8 cellular contexts compared by ENCODE assay signal in the genomic region with DNA sequence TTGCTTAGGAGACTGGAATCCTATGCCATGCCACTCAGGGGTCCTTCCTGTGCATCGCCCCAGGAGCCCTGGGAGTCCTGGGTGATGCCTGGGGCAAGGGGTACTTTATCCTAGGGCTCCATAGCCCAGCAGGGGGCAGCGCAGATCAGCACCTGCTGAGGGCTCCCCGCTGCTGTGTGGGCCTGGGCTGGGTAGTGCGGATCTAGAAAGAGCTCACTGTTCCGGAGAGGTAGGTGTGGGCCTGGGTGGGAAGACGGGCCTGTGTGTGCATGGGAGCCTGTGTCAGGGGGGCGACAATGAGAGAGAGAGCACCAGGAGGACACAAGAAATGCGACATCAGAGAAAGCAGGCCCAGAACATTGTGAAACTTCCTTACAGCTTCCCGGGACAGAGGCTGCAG. TPM values are rescaled to one million over a fixed set of nuclear protein-coding genes. Genes with fewer than 3 reads are reported as not detected.
DNase-seq lines count a peak whose midpoint lies in the region; ATAC-seq and TF ChIP-seq lines count a peak whose summit lies in the region.

No MANE protein-coding gene starts in this region.

- H3K9me3 Mint-ChIP-seq in activated T-helper 2 cell treated with anti-CD3 and anti-CD28 coated beads, Interferon-gamma antibody, Interleukin-2, Interleukin-4, amounts not matched to agents 10 μg/mL and 5 μg/mL and 100 μg/mL, durations not matched to agents 14 hours and 24 hours and 36 hours = no peaks in the 10 kb centered on the region

- no peaks in the 10 kb centered on the region for H3K36me3 Mint-ChIP-seq in activated T-helper 2 cell treated with anti-CD3 and anti-CD28 coated beads, Interferon-gamma antibody, Interleukin-2, Interleukin-4, amounts not matched to agents 10 μg/mL and 5 μg/mL and 100 μg/mL, durations not matched to agents 14 hours and 24 hours and 36 hours (ENCODE audit: low read depth)

- H3K4me3 ChIP-seq in DND-41 (ENCODE audit: low read depth in 1 of 2, low read length in 2 of 2) (no peak overlapping the region), IMR-90 (ENCODE audit: insufficient read depth, low read depth, low read length) (no peak overlapping the region), right cardiac atrium (ENCODE audit: low read length) (no peak overlapping the region)

- H3K4me1 Mint-ChIP-seq in activated T-helper 2 cell treated with anti-CD3 and anti-CD28 coated beads, Interferon-gamma antibody, Interleukin-2, Interleukin-4, amounts not matched to agents 10 μg/mL and 5 μg/mL and 100 μg/mL, durations not matched to agents 14 hours and 24 hours and 36 hours (ENCODE audit: low read depth) = no peaks in the 10 kb centered on the region

- intact Hi-C loops in IMR-90 (cut with micrococcal nuclease) = no loop called here
- intact Hi-C loops in activated T-helper 2 cell treated with anti-CD3 and anti-CD28 coated beads, Interferon-gamma antibody, Interleukin-2, Interleukin-4, amounts not matched to agents 10 μg/mL and 5 μg/mL and 100 μg/mL, durations not matched to agents 14 hours and 24 hours and 36 hours (cut with micrococcal nuclease) = no loop called here
- intact Hi-C loops in right cardiac atrium (cut with DNase I) = loop anchor here in 1 of 4 donors (2.0 kb wide), 1 partner anchor 353 kb away; no protein-coding TSS in a partner anchor

- H3K27me3 ChIP-seq in DND-41 (ENCODE audit: insufficient read depth, low read length, poor library complexity) (no peaks in the 10 kb centered on the region), IMR-90 (ENCODE audit: control insufficient read depth, insufficient read depth, low read length) (no peaks in the 10 kb centered on the region), right cardiac atrium (ENCODE audit: control insufficient read depth, insufficient read depth) (no peaks in the 10 kb centered on the region)

- H3K79me1 ChIP-seq in IMR-90 (ENCODE audit: low read depth in 1 of 2, low read length in 2 of 2) = no peaks in the 10 kb centered on the region; a peak in 1 of 4 replicates

- POLR2A ChIA-PET in IMR-90 (lab: Charles Lee; ENCODE audit: unreplicated experiment) = no interaction called here

- TF ChIP-seq RAD21 in IMR-90 (IDR thresholded peaks at IDR 0.05; ENCODE audit: low read length) = peak; percentile 65

- no peak overlapping the region for H2BK20ac ChIP-seq in IMR-90 (ENCODE audit: low read depth, low read length)

- H3K36me3 ChIP-seq in DND-41 (ENCODE audit: insufficient read depth, low read length) (no peaks in the 10 kb centered on the region), IMR-90 (ENCODE audit: control insufficient read depth, insufficient read depth, low read length) (no peaks in the 10 kb centered on the region)

- H3K4me1 ChIP-seq in DND-41 (ENCODE audit: insufficient read depth, low read length) (no peaks in the 10 kb centered on the region), IMR-90 (ENCODE audit: control insufficient read depth, insufficient read depth, low read length) (peaks cover 11% of the 10 kb centered on the region; the same call in 1 of the 2 replicates), right cardiac atrium (ENCODE audit: control insufficient read depth, insufficient read depth, low read length) (peaks cover 6% of the 10 kb centered on the region)

- H2BK120ac ChIP-seq in IMR-90 (ENCODE audit: low read depth, low read length) = no peak overlapping the region

- H3K27ac Mint-ChIP-seq in activated T-helper 2 cell treated with anti-CD3 and anti-CD28 coated beads, Interferon-gamma antibody, Interleukin-2, Interleukin-4, amounts not matched to agents 10 μg/mL and 5 μg/mL and 100 μg/mL, durations not matched to agents 14 hours and 24 hours and 36 hours = no peak overlapping the region

- H3K4me3 Mint-ChIP-seq in activated T-helper 2 cell treated with anti-CD3 and anti-CD28 coated beads, Interferon-gamma antibody, Interleukin-2, Interleukin-4, amounts not matched to agents 10 μg/mL and 5 μg/mL and 100 μg/mL, durations not matched to agents 14 hours and 24 hours and 36 hours (ENCODE audit: low read depth) = no peak overlapping the region

- H3K9me3 ChIP-seq in DND-41 (ENCODE audit: insufficient read depth, low read length, severe bottlenecking) = no peaks in the 10 kb centered on the region
- no peaks in the 10 kb centered on the region for H3K9me3 ChIP-seq in IMR-90 (ENCODE audit: control insufficient read depth, insufficient read depth, low read length)
- no peaks in the 10 kb centered on the region for H3K9me3 ChIP-seq in right cardiac atrium (ENCODE audit: control insufficient read depth, low read length)

- no peak overlapping the region for H2BK5ac ChIP-seq in IMR-90 (ENCODE audit: low read depth, low read length, poor library complexity, severe bottlenecking)

- H3K27me3 Mint-ChIP-seq in activated T-helper 2 cell treated with anti-CD3 and anti-CD28 coated beads, Interferon-gamma antibody, Interleukin-2, Interleukin-4, amounts not matched to agents 10 μg/mL and 5 μg/mL and 100 μg/mL, durations not matched to agents 14 hours and 24 hours and 36 hours (ENCODE audit: low read depth) = peaks cover 18% of the 10 kb centered on the region

- CTCF ChIA-PET in IMR-90 (lab: Yijun Ruan, JAX) = interaction anchor here (1.1 kb wide), 1 partner anchor 94 kb away, joined by 3 read pairs; no protein-coding TSS in a partner anchor

- H4K8ac ChIP-seq in IMR-90 (ENCODE audit: low read depth in 2 of 2, low read length in 2 of 2) = no peak overlapping the region

- no peak overlapping the region for H2AFZ ChIP-seq in DND-41 (ENCODE audit: low read depth, low read length)
- H2AFZ ChIP-seq in IMR-90 (replicated peaks; ENCODE audit: low read length, poor library complexity) = no peak overlapping the region

- H2BK15ac ChIP-seq in IMR-90 (ENCODE audit: low read depth, low read length) = no peak overlapping the region

- H4K20me1 ChIP-seq in DND-41 (ENCODE audit: insufficient read depth, low read length) (no peaks in the 10 kb centered on the region), IMR-90 (ENCODE audit: insufficient read depth, low read length) (peaks cover 12% of the 10 kb centered on the region; the same call in 1 of the 2 replicates)

- in situ Hi-C loops in IMR-90 (cut with MboI; ENCODE audit: low sequenced_read_pairs) = no loop called here

- H3K79me2 ChIP-seq in DND-41 (ENCODE audit: insufficient read depth, low read length) = no peaks in the 10 kb centered on the region

- no peaks in the 10 kb centered on the region for H3K9me1 ChIP-seq in IMR-90 (ENCODE audit: insufficient read depth, low read length)

- no peak overlapping the region for H2AK5ac ChIP-seq in IMR-90 (ENCODE audit: low read depth, low read length)

- ATAC-seq in DND-41 (ENCODE audit: insufficient read depth, low read depth) (peak; percentile 81), IMR-90 (ENCODE audit: low read depth) (peak; percentile 64), right cardiac atrium (peak; percentile 73 to 79), HG03280 (IDR thresholded peaks at IDR 0.05; ENCODE audit: unreplicated experiment) (no peak)

- H3K9ac ChIP-seq in DND-41 (ENCODE audit: low read depth, low read length) = no peak overlapping the region
- no peak overlapping the region for H3K9ac ChIP-seq in IMR-90 (ENCODE audit: low read depth, low read length)

- no peak overlapping the region for H4K5ac ChIP-seq in IMR-90 (ENCODE audit: low read depth, low read length)

- H3K4ac ChIP-seq in IMR-90 (ENCODE audit: low read depth, low read length) = no peak overlapping the region

- H3K27ac ChIP-seq in DND-41 (ENCODE audit: low read length) = no peak overlapping the region
- H3K27ac ChIP-seq in IMR-90 (ENCODE audit: insufficient read depth, low read length) = no peak overlapping the region
- no peak overlapping the region for H3K27ac ChIP-seq in right cardiac atrium (ENCODE audit: low read length)

- dilution Hi-C loops in IMR-90 (cut with HindIII; ENCODE audit: low sequenced_read_pairs, unreplicated experiment) = no loop called here

- TF ChIP-seq POLR2A in IMR-90 (IDR thresholded peaks at IDR 0.05; ENCODE audit: low read depth, low read length) = no peak

- H3K23ac ChIP-seq in IMR-90 (ENCODE audit: low read depth, low read length) = no peak overlapping the region

- WGBS in IMR-90 (ENCODE audit: extremely low coverage in 2 of 2, insufficient read length in 1 of 2), 2 experiments = 95% methylated on average over 4 of the region's 9 CpGs; no CpG with 5 or more reads in 1 of the 2 experiments
- 76% methylated on average over 9 of the region's 9 CpGs for WGBS in right cardiac atrium

- H4K91ac ChIP-seq in IMR-90 (ENCODE audit: insufficient read depth, low read depth, low read length) = no peak overlapping the region

- peak; percentile 38 for DNase-seq in DND-41
- peak; percentile 17 for DNase-seq in IMR-90
- peak; percentile 14 for DNase-seq in activated T-helper 2 cell treated with anti-CD3 and anti-CD28 coated beads, Interferon-gamma antibody, Interleukin-2, Interleukin-4, amounts not matched to agents 10 μg/mL and 5 μg/mL and 100 μg/mL, durations not matched to agents 14 hours and 24 hours and 36 hours (ENCODE audit: low spot score)
- DNase-seq in right cardiac atrium = peak; percentile 70 to 89 (median 86)
- peak; percentile 13 to 21 (median 15) for DNase-seq in stimulated activated CD4-positive, alpha-beta T cell treated with anti-CD3 and anti-CD28 coated beads, Interleukin-12 subunit alpha, Interleukin-12 subunit beta, amount 100 ng/mL, for 48 hours (ENCODE audit: low read depth in 2 of 3, low spot score in 1 of 3)
- no peak for DNase-seq in HPDE6-E6E7 (ENCODE audit: extremely low spot score)
- no peak for DNase-seq in KG1 (lab: John Stamatoyannopoulos, UW)

- no peak overlapping the region for H3K18ac ChIP-seq in IMR-90 (ENCODE audit: low read depth, low read length)

- TF ChIP-seq CTCF in DND-41 (IDR thresholded peaks at IDR 0.05; ENCODE audit: borderline replicate concordance, extremely low read depth, low read length, poor library complexity, severe bottlenecking) (peak; percentile 61), IMR-90 (conservative IDR thresholded peaks at IDR 0.05; ENCODE audit: low read depth, low read length) (peak; percentile 52)

- H3K4me2 ChIP-seq in DND-41 (ENCODE audit: insufficient read depth, low read length) (no peak overlapping the region), IMR-90 (ENCODE audit: low read depth, low read length) (no peak overlapping the region)

- BruUV-seq in IMR-90 (replicated peaks; lab: Mats Ljungman, UMichigan) = no TSS peak

- H3K56ac ChIP-seq in IMR-90 (ENCODE audit: extremely low read depth, insufficient read depth, low read length) = no peak overlapping the region

- H2AK9ac ChIP-seq in IMR-90 (replicated peaks; ENCODE audit: low read depth, low read length, poor library complexity) = no peak overlapping the region

- no peak overlapping the region for H3K14ac ChIP-seq in IMR-90 (replicated peaks; ENCODE audit: low read depth, low read length)

TF ChIP-seq in IMR-90, 13 proteins besides CTCF, POLR2A, EP300 and RAD21 (continues in another document):
- TF ChIP-seq RCOR1 (IDR thresholded peaks at IDR 0.05; ENCODE audit: insufficient replicate concordance, low read length) = no peak

RNA-seq across cellular contexts. Expression of a gene that starts 11.4 kb away (rescaled TPM):
- total RNA-seq in IMR-90 (2012; rRNA removed) (5.6 and 6.1 TPM in 2 replicates), right cardiac atrium (10 to 100 TPM; 41.7 to 55.0 (median 42.7) TPM)
- polyA plus RNA-seq in IMR-90 (2012; rRNA removed) (17.2 and 20.4 TPM in 2 replicates), right cardiac atrium (25.5 TPM)
- 12.2 and 16.5 TPM in 2 replicates for polyA plus RNA-seq in IMR-90 (2012; cell fraction: cytosol; rRNA removed)
- 27.8 and 42.5 TPM in 2 replicates for polyA plus RNA-seq in IMR-90 (2012; cell fraction: nucleus; rRNA removed; ENCODE audit: low replicate concordance)
- 0.02 TPM in 1 of 2 replicates, not detected in the other for total RNA-seq in activated T-helper 2 cell treated with anti-CD3 and anti-CD28 coated beads, Interferon-gamma antibody, Interleukin-2, Interleukin-4, amounts not matched to agents 10 μg/mL and 5 μg/mL and 100 μg/mL, durations not matched to agents 14 hours and 24 hours and 36 hours

Comparison
In these comparisons a context has a peak if more than half of its experiments do, and no peak if none do; other contexts are left out.
1. DNase-seq: peak in DND-41 (single experiment), IMR-90 (single experiment), activated T-helper 2 cell treated with anti-CD3 and anti-CD28 coated beads, Interferon-gamma antibody, Interleukin-2, Interleukin-4, amounts not matched to agents 10 μg/mL and 5 μg/mL and 100 μg/mL, durations not matched to agents 14 hours and 24 hours and 36 hours (single experiment), right cardiac atrium (3 of 3) and stimulated activated CD4-positive, alpha-beta T cell treated with anti-CD3 and anti-CD28 coated beads, Interleukin-12 subunit alpha, Interleukin-12 subunit beta, amount 100 ng/mL, for 48 hours (3 of 3); none in HPDE6-E6E7 (single experiment) and KG1 (single experiment).